ENCODE assay signal across 1 cellular context in the genomic region with DNA sequence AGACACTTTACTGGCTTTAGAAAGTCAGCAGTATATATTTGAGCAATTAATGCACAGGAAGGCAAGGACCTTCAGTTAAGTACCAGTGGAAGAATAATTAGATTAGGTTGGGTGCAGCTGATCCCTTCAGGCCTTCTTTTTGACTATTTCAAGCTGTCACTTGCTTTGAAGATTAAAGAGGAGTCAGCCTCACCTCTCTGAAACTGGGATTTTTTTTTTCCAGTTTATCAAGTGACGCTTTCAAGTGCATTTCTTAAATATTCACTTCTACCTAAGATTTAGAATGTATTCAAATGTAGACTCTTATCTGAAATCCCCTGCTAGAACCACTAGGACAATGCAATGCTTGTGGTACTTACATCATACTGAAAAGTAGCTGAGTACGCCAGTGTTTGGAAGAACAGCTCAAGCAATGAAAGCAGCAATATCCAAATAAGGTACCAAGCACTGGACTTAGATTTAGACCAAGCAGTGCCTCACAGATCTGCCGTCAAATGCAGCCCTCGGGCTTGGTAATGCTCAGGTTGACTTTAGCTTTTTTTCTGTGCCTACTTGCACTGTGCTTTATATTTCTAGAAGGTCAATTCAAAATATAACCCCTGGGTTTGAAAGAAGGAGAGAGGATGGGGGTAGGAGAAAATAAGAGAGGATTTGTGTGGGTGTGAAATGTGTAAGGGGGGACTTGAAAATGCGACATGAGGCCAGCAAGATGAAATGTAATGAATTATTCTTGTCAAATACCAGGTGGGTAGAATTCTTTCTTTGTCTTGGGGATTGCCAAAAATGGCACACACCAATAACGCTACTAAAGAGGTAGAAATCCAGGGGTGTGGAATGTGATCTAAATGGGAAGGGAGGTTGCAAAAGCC.
TF ChIP-seq lines count a peak whose summit lies in the region.

No MANE protein-coding gene starts in this region.

TF ChIP-seq in H1, 55 proteins besides CTCF, POLR2A, EP300 and RAD21:
- TF ChIP-seq, protein P1, sequence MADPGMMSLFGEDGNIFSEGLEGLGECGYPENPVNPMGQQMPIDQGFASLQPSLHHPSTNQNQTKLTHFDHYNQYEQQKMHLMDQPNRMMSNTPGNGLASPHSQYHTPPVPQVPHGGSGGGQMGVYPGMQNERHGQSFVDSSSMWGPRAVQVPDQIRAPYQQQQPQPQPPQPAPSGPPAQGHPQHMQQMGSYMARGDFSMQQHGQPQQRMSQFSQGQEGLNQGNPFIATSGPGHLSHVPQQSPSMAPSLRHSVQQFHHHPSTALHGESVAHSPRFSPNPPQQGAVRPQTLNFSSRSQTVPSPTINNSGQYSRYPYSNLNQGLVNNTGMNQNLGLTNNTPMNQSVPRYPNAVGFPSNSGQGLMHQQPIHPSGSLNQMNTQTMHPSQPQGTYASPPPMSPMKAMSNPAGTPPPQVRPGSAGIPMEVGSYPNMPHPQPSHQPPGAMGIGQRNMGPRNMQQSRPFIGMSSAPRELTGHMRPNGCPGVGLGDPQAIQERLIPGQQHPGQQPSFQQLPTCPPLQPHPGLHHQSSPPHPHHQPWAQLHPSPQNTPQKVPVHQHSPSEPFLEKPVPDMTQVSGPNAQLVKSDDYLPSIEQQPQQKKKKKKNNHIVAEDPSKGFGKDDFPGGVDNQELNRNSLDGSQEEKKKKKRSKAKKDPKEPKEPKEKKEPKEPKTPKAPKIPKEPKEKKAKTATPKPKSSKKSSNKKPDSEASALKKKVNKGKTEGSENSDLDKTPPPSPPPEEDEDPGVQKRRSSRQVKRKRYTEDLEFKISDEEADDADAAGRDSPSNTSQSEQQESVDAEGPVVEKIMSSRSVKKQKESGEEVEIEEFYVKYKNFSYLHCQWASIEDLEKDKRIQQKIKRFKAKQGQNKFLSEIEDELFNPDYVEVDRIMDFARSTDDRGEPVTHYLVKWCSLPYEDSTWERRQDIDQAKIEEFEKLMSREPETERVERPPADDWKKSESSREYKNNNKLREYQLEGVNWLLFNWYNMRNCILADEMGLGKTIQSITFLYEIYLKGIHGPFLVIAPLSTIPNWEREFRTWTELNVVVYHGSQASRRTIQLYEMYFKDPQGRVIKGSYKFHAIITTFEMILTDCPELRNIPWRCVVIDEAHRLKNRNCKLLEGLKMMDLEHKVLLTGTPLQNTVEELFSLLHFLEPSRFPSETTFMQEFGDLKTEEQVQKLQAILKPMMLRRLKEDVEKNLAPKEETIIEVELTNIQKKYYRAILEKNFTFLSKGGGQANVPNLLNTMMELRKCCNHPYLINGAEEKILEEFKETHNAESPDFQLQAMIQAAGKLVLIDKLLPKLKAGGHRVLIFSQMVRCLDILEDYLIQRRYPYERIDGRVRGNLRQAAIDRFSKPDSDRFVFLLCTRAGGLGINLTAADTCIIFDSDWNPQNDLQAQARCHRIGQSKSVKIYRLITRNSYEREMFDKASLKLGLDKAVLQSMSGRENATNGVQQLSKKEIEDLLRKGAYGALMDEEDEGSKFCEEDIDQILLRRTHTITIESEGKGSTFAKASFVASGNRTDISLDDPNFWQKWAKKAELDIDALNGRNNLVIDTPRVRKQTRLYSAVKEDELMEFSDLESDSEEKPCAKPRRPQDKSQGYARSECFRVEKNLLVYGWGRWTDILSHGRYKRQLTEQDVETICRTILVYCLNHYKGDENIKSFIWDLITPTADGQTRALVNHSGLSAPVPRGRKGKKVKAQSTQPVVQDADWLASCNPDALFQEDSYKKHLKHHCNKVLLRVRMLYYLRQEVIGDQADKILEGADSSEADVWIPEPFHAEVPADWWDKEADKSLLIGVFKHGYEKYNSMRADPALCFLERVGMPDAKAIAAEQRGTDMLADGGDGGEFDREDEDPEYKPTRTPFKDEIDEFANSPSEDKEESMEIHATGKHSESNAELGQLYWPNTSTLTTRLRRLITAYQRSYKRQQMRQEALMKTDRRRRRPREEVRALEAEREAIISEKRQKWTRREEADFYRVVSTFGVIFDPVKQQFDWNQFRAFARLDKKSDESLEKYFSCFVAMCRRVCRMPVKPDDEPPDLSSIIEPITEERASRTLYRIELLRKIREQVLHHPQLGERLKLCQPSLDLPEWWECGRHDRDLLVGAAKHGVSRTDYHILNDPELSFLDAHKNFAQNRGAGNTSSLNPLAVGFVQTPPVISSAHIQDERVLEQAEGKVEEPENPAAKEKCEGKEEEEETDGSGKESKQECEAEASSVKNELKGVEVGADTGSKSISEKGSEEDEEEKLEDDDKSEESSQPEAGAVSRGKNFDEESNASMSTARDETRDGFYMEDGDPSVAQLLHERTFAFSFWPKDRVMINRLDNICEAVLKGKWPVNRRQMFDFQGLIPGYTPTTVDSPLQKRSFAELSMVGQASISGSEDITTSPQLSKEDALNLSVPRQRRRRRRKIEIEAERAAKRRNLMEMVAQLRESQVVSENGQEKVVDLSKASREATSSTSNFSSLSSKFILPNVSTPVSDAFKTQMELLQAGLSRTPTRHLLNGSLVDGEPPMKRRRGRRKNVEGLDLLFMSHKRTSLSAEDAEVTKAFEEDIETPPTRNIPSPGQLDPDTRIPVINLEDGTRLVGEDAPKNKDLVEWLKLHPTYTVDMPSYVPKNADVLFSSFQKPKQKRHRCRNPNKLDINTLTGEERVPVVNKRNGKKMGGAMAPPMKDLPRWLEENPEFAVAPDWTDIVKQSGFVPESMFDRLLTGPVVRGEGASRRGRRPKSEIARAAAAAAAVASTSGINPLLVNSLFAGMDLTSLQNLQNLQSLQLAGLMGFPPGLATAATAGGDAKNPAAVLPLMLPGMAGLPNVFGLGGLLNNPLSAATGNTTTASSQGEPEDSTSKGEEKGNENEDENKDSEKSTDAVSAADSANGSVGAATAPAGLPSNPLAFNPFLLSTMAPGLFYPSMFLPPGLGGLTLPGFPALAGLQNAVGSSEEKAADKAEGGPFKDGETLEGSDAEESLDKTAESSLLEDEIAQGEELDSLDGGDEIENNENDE (IDR thresholded peaks at IDR 0.05; ENCODE audit: insufficient replicate concordance, low read length) = no peak
- TF ChIP-seq TAF7 (optimal IDR thresholded peaks at IDR 0.05; ENCODE audit: borderline replicate concordance, low read depth, low read length) (no peak), EGR1 (IDR thresholded peaks at IDR 0.05; ENCODE audit: borderline replicate concordance, low read depth, low read length) (no peak), GTF2F1 (IDR thresholded peaks at IDR 0.05; ENCODE audit: borderline replicate concordance, low read depth, low read length) (no peak), SRF (IDR thresholded peaks at IDR 0.05; ENCODE audit: low read depth, low read length) (no peak), NANOG (IDR thresholded peaks at IDR 0.05; ENCODE audit: insufficient read depth, low read depth, low read length, poor library complexity, severe bottlenecking) (no peak), MAFK (IDR thresholded peaks at IDR 0.05; ENCODE audit: low read depth, low read length) (no peak), SUZ12 (IDR thresholded peaks at IDR 0.05; ENCODE audit: low read length) (no peak), CEBPB (IDR thresholded peaks at IDR 0.05; ENCODE audit: low read depth, low read length) (no peak), JUN (IDR thresholded peaks at IDR 0.05; ENCODE audit: low read depth, low read length) (no peak), CHD2 (IDR thresholded peaks at IDR 0.05; ENCODE audit: low read length) (no peak), BRCA1 (IDR thresholded peaks at IDR 0.05; ENCODE audit: low read depth, low read length) (no peak), KDM4A (IDR thresholded peaks at IDR 0.05; ENCODE audit: low read depth, low read length, severe bottlenecking) (no peak), RBBP5 (IDR thresholded peaks at IDR 0.05; ENCODE audit: borderline replicate concordance, low read depth, low read length) (no peak), ZNF274 (IDR thresholded peaks at IDR 0.05; ENCODE audit: borderline replicate concordance, extremely low read depth, low read length) (no peak)
- TF ChIP-seq, protein P2, sequence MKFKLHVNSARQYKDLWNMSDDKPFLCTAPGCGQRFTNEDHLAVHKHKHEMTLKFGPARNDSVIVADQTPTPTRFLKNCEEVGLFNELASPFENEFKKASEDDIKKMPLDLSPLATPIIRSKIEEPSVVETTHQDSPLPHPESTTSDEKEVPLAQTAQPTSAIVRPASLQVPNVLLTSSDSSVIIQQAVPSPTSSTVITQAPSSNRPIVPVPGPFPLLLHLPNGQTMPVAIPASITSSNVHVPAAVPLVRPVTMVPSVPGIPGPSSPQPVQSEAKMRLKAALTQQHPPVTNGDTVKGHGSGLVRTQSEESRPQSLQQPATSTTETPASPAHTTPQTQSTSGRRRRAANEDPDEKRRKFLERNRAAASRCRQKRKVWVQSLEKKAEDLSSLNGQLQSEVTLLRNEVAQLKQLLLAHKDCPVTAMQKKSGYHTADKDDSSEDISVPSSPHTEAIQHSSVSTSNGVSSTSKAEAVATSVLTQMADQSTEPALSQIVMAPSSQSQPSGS (IDR thresholded peaks at IDR 0.05; ENCODE audit: low read length) = no peak
